ENCODE assay signal across 14 cellular contexts in genomic region chr18:23105581-23106219, GRCh38. TPM values are rescaled to one million over a fixed set of nuclear protein-coding genes. Genes with fewer than 3 reads are reported as not detected.
A peak's percentile ranks its signal among the peaks of the same experiment; 100 is the strongest.
DNase-seq lines count a peak whose midpoint lies in the region; ATAC-seq, FAIRE-seq and TF ChIP-seq lines count a peak whose summit lies in the region.
"Had no signal": no experiment of that assay in that cellular context is flagged by ENCODE, and none has a peak within 500 bp of the region (broad histone marks: within the 10 kb centered on the region; RNA-seq: fewer than 3 reads in every experiment).

No MANE protein-coding gene starts in this region.

- in situ Hi-C loops in brain microvascular endothelial cell (cut with HindIII; ENCODE audit: low pct_ligation_motif_present, low sequenced_read_pairs): no loop called here

- intact Hi-C loops in vagina (cut with DNase I): no loop called here

- peaks cover 4% of the 10 kb centered on the region for H3K4me1 Mint-ChIP-seq in activated naive CD8-positive, alpha-beta T cell treated with anti-CD3 and anti-CD28 coated beads, Interleukin-2, amount 50 U/mL, for 24 hours
- H3K4me1 Mint-ChIP-seq in activated naive CD8-positive, alpha-beta T cell treated with anti-CD3 and anti-CD28 coated beads for 36 hours: no peaks in the 10 kb centered on the region
- H3K4me1 Mint-ChIP-seq: IgD-negative memory B cell had no signal

- H3K4me1 ChIP-seq in vagina: peaks cover 26% of the 10 kb centered on the region

- no peak for ATAC-seq in activated naive CD8-positive, alpha-beta T cell treated with anti-CD3 and anti-CD28 coated beads, Interleukin-2, amount 50 U/mL, for 24 hours

- H3K27me3 ChIP-seq in brain microvascular endothelial cell (replicated peaks) (no peaks in the 10 kb centered on the region), vagina (no peaks in the 10 kb centered on the region)

- H3K9me3 ChIP-seq in vagina: no peaks in the 10 kb centered on the region

- no peak for FAIRE-seq in H54 (lab: Jason Lieb, UNC)
- FAIRE-seq: A204.1, frontal cortex had no signal

- TF ChIP-seq POLR2A in vagina (IDR thresholded peaks at IDR 0.05) (no peak), H54 (IDR thresholded peaks at IDR 0.05; ENCODE audit: low read depth, low read length) (no peak)

- H3K9me3 Mint-ChIP-seq in activated naive CD8-positive, alpha-beta T cell treated with anti-CD3 and anti-CD28 coated beads, Interleukin-2, amount 50 U/mL, for 24 hours: no peaks in the 10 kb centered on the region
- H3K9me3 Mint-ChIP-seq in activated naive CD8-positive, alpha-beta T cell treated with anti-CD3 and anti-CD28 coated beads for 36 hours: no peaks in the 10 kb centered on the region
- H3K9me3 Mint-ChIP-seq: IgD-negative memory B cell, naive B cell had no signal

- H3K27ac Mint-ChIP-seq in activated naive CD8-positive, alpha-beta T cell treated with anti-CD3 and anti-CD28 coated beads, Interleukin-2, amount 50 U/mL, for 24 hours: peak overlapping the region; percentile 26
- H3K27ac Mint-ChIP-seq in activated naive CD8-positive, alpha-beta T cell treated with anti-CD3 and anti-CD28 coated beads for 36 hours: no peak overlapping the region

- no peaks in the 10 kb centered on the region for H3K36me3 Mint-ChIP-seq in activated naive CD8-positive, alpha-beta T cell treated with anti-CD3 and anti-CD28 coated beads, Interleukin-2, amount 50 U/mL, for 24 hours (ENCODE audit: low read depth)
- H3K36me3 Mint-ChIP-seq in activated naive CD8-positive, alpha-beta T cell treated with anti-CD3 and anti-CD28 coated beads for 36 hours: no peaks in the 10 kb centered on the region
- H3K36me3 Mint-ChIP-seq: IgD-negative memory B cell, naive B cell had no signal

- no peak for DNase-seq in activated naive CD8-positive, alpha-beta T cell treated with anti-CD3 and anti-CD28 coated beads, Interleukin-2, amount 50 U/mL, for 24 hours
- DNase-seq in activated naive CD8-positive, alpha-beta T cell treated with anti-CD3 and anti-CD28 coated beads for 36 hours: no peak
- no peak for DNase-seq in brain microvascular endothelial cell
- DNase-seq in mucosa of gallbladder (ENCODE audit: low spot score): peak; percentile 42
- no peak for DNase-seq in vagina (ENCODE audit: extremely low spot score in 2 of 2)
- DNase-seq in activated gamma-delta T cell (lab: John Stamatoyannopoulos, UW): no peak
- DNase-seq in H54 (ENCODE audit: insufficient read length, low spot score): no peak
- DNase-seq in SHP77 (lab: John Stamatoyannopoulos, UW): no peak
- DNase-seq: activated CD8-positive, alpha-beta memory T cell treated with anti-CD3 and anti-CD28 coated beads, Interleukin-2, amount 50 U/mL, for 48 hours; naive B cell; NCI-H1694 had no signal

- no peak for TF ChIP-seq CTCF in brain microvascular endothelial cell (IDR thresholded peaks at IDR 0.05; ENCODE audit: low read depth, low read length, missing control alignments)
- TF ChIP-seq CTCF in vagina (IDR thresholded peaks at IDR 0.05): no peak

- H3K36me3 ChIP-seq in brain microvascular endothelial cell (replicated peaks): no peaks in the 10 kb centered on the region
- no peaks in the 10 kb centered on the region for H3K36me3 ChIP-seq in vagina

- peak overlapping the region; percentile 97 for H3K27ac ChIP-seq in brain microvascular endothelial cell
- peak overlapping the region; percentile 4 for H3K27ac ChIP-seq in vagina

- H3K4me3 Mint-ChIP-seq in activated naive CD8-positive, alpha-beta T cell treated with anti-CD3 and anti-CD28 coated beads, Interleukin-2, amount 50 U/mL, for 24 hours: no peak overlapping the region
- no peak overlapping the region for H3K4me3 Mint-ChIP-seq in activated naive CD8-positive, alpha-beta T cell treated with anti-CD3 and anti-CD28 coated beads for 36 hours

- H3K27me3 Mint-ChIP-seq in activated naive CD8-positive, alpha-beta T cell treated with anti-CD3 and anti-CD28 coated beads, Interleukin-2, amount 50 U/mL, for 24 hours: no peaks in the 10 kb centered on the region
- no peaks in the 10 kb centered on the region for H3K27me3 Mint-ChIP-seq in activated naive CD8-positive, alpha-beta T cell treated with anti-CD3 and anti-CD28 coated beads for 36 hours

- no peak overlapping the region for H3K4me3 ChIP-seq in brain microvascular endothelial cell (ENCODE audit: low read depth, low read length)
- no peak overlapping the region for H3K4me3 ChIP-seq in vagina

RNA-seq across cellular contexts. Expression of gene CABLES1, which starts 29.6 kb away (rescaled TPM):
- 10 to 100 TPM; 10.0 to 11.8 TPM for total RNA-seq in activated naive CD8-positive, alpha-beta T cell treated with anti-CD3 and anti-CD28 coated beads for 36 hours
- 14.6 TPM for total RNA-seq in mucosa of gallbladder
- 39.3 TPM for total RNA-seq in vagina
